In genomic region chr9:134053941-134054761, GRCh38 we compare ENCODE assay signal across 2 cellular contexts.
TF ChIP-seq lines count a peak whose summit lies in the region.

No MANE protein-coding gene starts in this region.

TF ChIP-seq in K562, 482 proteins besides CTCF, POLR2A, EP300 and RAD21:
- TF ChIP-seq RBFOX2 (IDR thresholded peaks at IDR 0.05; ENCODE audit: low read depth, low read length) = peak; percentile 33; the same call in 1 of the 2 replicates
- no peak for TF ChIP-seq ZBTB8A (IDR thresholded peaks at IDR 0.05; ENCODE audit: partially characterized antibody)

TF ChIP-seq in HepG2, 621 proteins besides CTCF, POLR2A, EP300 and RAD21:
- TF ChIP-seq ZKSCAN5 (CRISPR knock-in tag; IDR thresholded peaks at IDR 0.05) = no peak
- peak; percentile 47 for TF ChIP-seq AGO2 (optimal IDR thresholded peaks at IDR 0.05; ENCODE audit: low read depth, low read length)
- TF ChIP-seq XBP1 (CRISPR knock-in tag; IDR thresholded peaks at IDR 0.05) = no peak
- no peak for TF ChIP-seq CAMTA2 (CRISPR knock-in tag; IDR thresholded peaks at IDR 0.05; ENCODE audit: borderline replicate concordance)
- no peak for TF ChIP-seq ZNF512B (CRISPR knock-in tag; IDR thresholded peaks at IDR 0.05; ENCODE audit: borderline replicate concordance)
- TF ChIP-seq RARG (CRISPR knock-in tag; IDR thresholded peaks at IDR 0.05; ENCODE audit: low read depth) = no peak
- TF ChIP-seq ZNF282 (IDR thresholded peaks at IDR 0.05; ENCODE audit: partially characterized antibody) = no peak
- no peak for TF ChIP-seq ZNF274 (CRISPR knock-in tag; IDR thresholded peaks at IDR 0.05)
- TF ChIP-seq KAT8 (CRISPR knock-in tag; IDR thresholded peaks at IDR 0.05) = no peak
- no peak for TF ChIP-seq ZNF234 (CRISPR knock-in tag; conservative IDR thresholded peaks at IDR 0.05)
- TF ChIP-seq ZBTB33 (CRISPR knock-in tag; IDR thresholded peaks at IDR 0.05) = no peak
- TF ChIP-seq ATF6 (CRISPR knock-in tag; conservative IDR thresholded peaks at IDR 0.05) = no peak
- no peak for TF ChIP-seq BATF2 (CRISPR knock-in tag; IDR thresholded peaks at IDR 0.05)
- no peak for TF ChIP-seq MLX (CRISPR knock-in tag; IDR thresholded peaks at IDR 0.05)
- no peak for TF ChIP-seq ARID4A (CRISPR knock-in tag; IDR thresholded peaks at IDR 0.05; ENCODE audit: borderline replicate concordance)
- TF ChIP-seq YEATS4 (CRISPR knock-in tag; IDR thresholded peaks at IDR 0.05; ENCODE audit: borderline replicate concordance) = no peak
- TF ChIP-seq ZNF446 (CRISPR knock-in tag; IDR thresholded peaks at IDR 0.05) = no peak
- TF ChIP-seq ZNF687 (CRISPR knock-in tag; IDR thresholded peaks at IDR 0.05) = peak; percentile 17; the same call in 1 of the 2 replicates
